21 cellular contexts compared by ENCODE assay signal in the genomic region with DNA sequence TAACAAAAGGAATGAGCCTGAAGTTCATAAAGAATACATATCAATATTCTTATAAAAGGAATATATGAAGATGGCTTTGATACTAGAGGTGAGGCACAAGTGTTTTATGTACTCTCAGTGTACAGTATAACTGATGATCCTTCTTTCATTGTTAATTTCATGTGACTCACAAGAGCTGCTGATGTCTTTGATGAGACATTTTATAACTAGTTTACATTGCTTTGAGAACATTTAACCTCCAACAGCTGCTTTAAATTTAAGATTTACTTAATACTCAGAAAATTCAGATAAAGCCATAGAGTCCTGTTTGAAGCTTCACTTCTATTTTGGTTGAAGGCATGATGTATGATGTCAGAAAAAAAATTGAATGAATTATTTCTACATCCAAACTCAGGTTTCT. TPM values are rescaled to one million over a fixed set of nuclear protein-coding genes. Genes with fewer than 3 reads are reported as not detected.
DNase-seq lines count a peak whose midpoint lies in the region; ATAC-seq and TF ChIP-seq lines count a peak whose summit lies in the region.
"Had no signal": no experiment of that assay in that cellular context is flagged by ENCODE, and none has a peak within 500 bp of the region (broad histone marks: within the 10 kb centered on the region; RNA-seq: fewer than 3 reads in every experiment).

No MANE protein-coding gene starts in this region.

- CTCF ChIA-PET in mammary epithelial cell (lab: Charles Lee; ENCODE audit: low non-redundant PET), result no interaction called here
- CTCF ChIA-PET in MCF 10A (lab: Yijun Ruan, JAX), result no interaction called here

- TF ChIP-seq CTCF in mammary epithelial cell (conservative IDR thresholded peaks at IDR 0.05 in 1 of 2, IDR thresholded peaks at IDR 0.05 in 1 of 2; ENCODE audit: extremely low read depth in 1 of 2, insufficient read depth in 1 of 2, low read depth in 1 of 2, low read length in 2 of 2), result no peak
- no peak for TF ChIP-seq CTCF in MCF 10A (IDR thresholded peaks at IDR 0.05; ENCODE audit: unreplicated experiment)
- TF ChIP-seq CTCF in vagina (IDR thresholded peaks at IDR 0.05), result no peak

- no peaks in the 10 kb centered on the region for H3K9me3 Mint-ChIP-seq in MCF 10A (ENCODE audit: unreplicated experiment)
- H3K9me3 Mint-ChIP-seq: GM23338 had no signal

- H3K27ac Mint-ChIP-seq in MCF 10A (ENCODE audit: low read depth, unreplicated experiment), result no peak overlapping the region
- H3K27ac Mint-ChIP-seq: GM23338 had no signal

- TSS peak; percentile 18 for BruUV-seq in mammary epithelial cell (replicated peaks; lab: Mats Ljungman, UMichigan)
- BruUV-seq in MCF 10A (replicated peaks; lab: Mats Ljungman, UMichigan), result no TSS peak

- POLR2A ChIA-PET in MCF 10A (lab: Yijun Ruan, JAX), result interaction anchor here (1.2 kb wide), 1 partner anchor 17 kb away, joined by 4 read pairs; no protein-coding TSS in a partner anchor

- H3K36me3 Mint-ChIP-seq in MCF 10A (ENCODE audit: insufficient read depth, unreplicated experiment), result peaks cover 77% of the 10 kb centered on the region

- H3K4me1 ChIP-seq in mammary epithelial cell (ENCODE audit: insufficient read depth, low read length), result no peaks in the 10 kb centered on the region
- H3K4me1 ChIP-seq in vagina, result peaks cover 8% of the 10 kb centered on the region
- H3K4me1 ChIP-seq: BLaER1 had no signal

- H3K27ac ChIP-seq in mammary epithelial cell (ENCODE audit: insufficient read depth, low read depth, low read length) (no peak overlapping the region), vagina (no peak overlapping the region)
- H3K27ac ChIP-seq: 22Rv1, BLaER1 had no signal

- dilution Hi-C loops in mammary epithelial cell (cut with HindIII; ENCODE audit: low sequenced_read_pairs), result no loop called here

- H3K36me3 ChIP-seq in mammary epithelial cell (ENCODE audit: insufficient read depth, low read length), result peaks cover 31% of the 10 kb centered on the region
- peaks cover 0 to 62% of the 10 kb centered on the region in 2 donors for H3K36me3 ChIP-seq in vagina

- no peak for TF ChIP-seq POLR2A in vagina (IDR thresholded peaks at IDR 0.05)

- no peak overlapping the region for H2AFZ ChIP-seq in mammary epithelial cell (ENCODE audit: low read depth, low read length)
- H2AFZ ChIP-seq: GM23338 had no signal

- H3K9me3 ChIP-seq in mammary epithelial cell (replicated peaks; ENCODE audit: insufficient read depth, low read length) (no peaks in the 10 kb centered on the region), vagina (no peaks in the 10 kb centered on the region)
- H3K9me3 ChIP-seq: BLaER1 had no signal

- no peak for DNase-seq in mammary epithelial cell
- no peak for DNase-seq in MCF 10A (ENCODE audit: unreplicated experiment)
- DNase-seq in HCEC 1CT, result peak; percentile 27
- DNase-seq in fibroblast of gingiva (ENCODE audit: low read depth), result peak; percentile 33
- DNase-seq in vagina (ENCODE audit: extremely low spot score in 2 of 2), result no peak
- DNase-seq: DMS79, Kasumi-1, NCI-H1092 treated with DMSO at 0.1 percent for 48 hours, NCI-H146, NCI-H2029 treated with DMSO at 0.1 percent for 48 hours, NCI-H2171, NCI-H446 treated with DMSO at 0.1 percent for 48 hours, NCI-H69, SW 1271 had no signal

- no peak overlapping the region for H3K4me2 ChIP-seq in mammary epithelial cell (ENCODE audit: insufficient read depth, low read depth, low read length)
- H3K4me2 ChIP-seq: BLaER1, GM23338 had no signal

- no peaks in the 10 kb centered on the region for H3K79me2 ChIP-seq in mammary epithelial cell (ENCODE audit: insufficient read depth, low read length)

- H3K27me3 ChIP-seq in mammary epithelial cell (ENCODE audit: insufficient read depth, low read length), result no peaks in the 10 kb centered on the region
- H3K27me3 ChIP-seq in vagina, result no peaks in the 10 kb centered on the region
- H3K27me3 ChIP-seq: BLaER1 had no signal

- H3K27me3 Mint-ChIP-seq in MCF 10A (ENCODE audit: insufficient read depth, unreplicated experiment), result no peaks in the 10 kb centered on the region

- no peak overlapping the region for H3K9ac ChIP-seq in mammary epithelial cell (ENCODE audit: insufficient read depth, low read length)
- H3K9ac ChIP-seq: BLaER1 had no signal

- no peak overlapping the region for H3K4me3 Mint-ChIP-seq in MCF 10A (ENCODE audit: unreplicated experiment)
- H3K4me3 Mint-ChIP-seq: GM23338 had no signal

- no peaks in the 10 kb centered on the region for H4K20me1 ChIP-seq in mammary epithelial cell (ENCODE audit: insufficient read depth, low read length)

- H3K4me1 Mint-ChIP-seq in MCF 10A (ENCODE audit: insufficient read depth, unreplicated experiment), result no peaks in the 10 kb centered on the region
- H3K4me1 Mint-ChIP-seq: GM23338 had no signal

- in situ Hi-C loops in mammary epithelial cell (cut with MboI; ENCODE audit: low sequenced_read_pairs in 2 of 2), result no loop called here

- intact Hi-C loops in mammary epithelial cell (cut with micrococcal nuclease) (no loop called here), MCF 10A (cut with micrococcal nuclease) (loop anchor here (10.0 kb wide), 1 partner anchor 217 kb away; no protein-coding TSS in a partner anchor), vagina (cut with DNase I) (no loop called here)

- H3K4me3 ChIP-seq in mammary epithelial cell (replicated peaks in 1 of 3; ENCODE audit: insufficient read depth in 1 of 3, low read depth in 2 of 3, low read length in 3 of 3) (no peak overlapping the region), vagina (no peak overlapping the region)
- H3K4me3 ChIP-seq: BLaER1, GM23338 had no signal

- no peak for ATAC-seq in GM21529 (IDR thresholded peaks at IDR 0.05; ENCODE audit: unreplicated experiment)
- no peak for ATAC-seq in HG03521 (IDR thresholded peaks at IDR 0.05; ENCODE audit: unreplicated experiment)
- ATAC-seq in HG02981 (IDR thresholded peaks at IDR 0.05; ENCODE audit: unreplicated experiment), result no peak
- ATAC-seq: GM23338, Right ventricle myocardium inferior had no signal

RNA-seq across cellular contexts. Expression of a gene that starts 59.8 kb away (rescaled TPM):
- total RNA-seq in mammary epithelial cell, result 10 to 100 TPM; 48.4 to 75.2 TPM
- polyA plus RNA-seq in mammary epithelial cell, result 16.4 TPM
- polyA minus RNA-seq in mammary epithelial cell, result 39.6 TPM
- 44.5 and 47.6 TPM in 2 replicates for total RNA-seq in MCF 10A (2022)
- 51.1 TPM for total RNA-seq in vagina

Comparison
In these comparisons a context has a peak if more than half of its experiments do, and no peak if none do; other contexts are left out.
1. DNase-seq: peak in HCEC 1CT (single experiment) and fibroblast of gingiva (single experiment); none in mammary epithelial cell (single experiment), MCF 10A (single experiment) and vagina (0 of 2).